In genomic region chr14:92748259-92749016, GRCh38 we compare ENCODE assay signal across 8 cellular contexts. TPM values are rescaled to one million over a fixed set of nuclear protein-coding genes. Genes with fewer than 3 reads are reported as not detected.
DNase-seq lines count a peak whose midpoint lies in the region; ATAC-seq, FAIRE-seq and TF ChIP-seq lines count a peak whose summit lies in the region.

TSS of gene LGMN (minus strand) at chr14:92748627. CDS start at chr14:92732786, 15,841 bp downstream.

- H3K27me3 ChIP-seq in AG04450 (ENCODE audit: control insufficient read depth, insufficient read depth, low read length) (peaks cover 8% of the 10 kb centered on the region), H1 (replicated peaks in 1 of 4; ENCODE audit: control insufficient read depth in 3 of 4, extremely low read depth in 1 of 4, insufficient read depth in 3 of 4, low read length in 3 of 4) (peaks cover 0 to 3% (median 0%) of the 10 kb centered on the region in 4 experiments; a peak in 2 of 7 replicates)

- H4K5ac ChIP-seq in H1 (ENCODE audit: insufficient read length, low read depth, low read length) = peak within 1 kb of the TSS; percentile 10

- CTCF ChIA-PET in AG04450 (lab: Charles Lee) (no interaction called here), H1 (lab: Charles Lee; ENCODE audit: partially characterized antibody) (interaction anchor here (0.6 to 1.5 kb wide), 5 partner anchors 9 to 1154 kb away, joined by 3 to 4 read pairs (median 3); no protein-coding TSS in a partner anchor)

- TF ChIP-seq RAD21 in H1 (IDR thresholded peaks at IDR 0.05 in 1 of 2, conservative IDR thresholded peaks at IDR 0.05 in 1 of 2; ENCODE audit: low read depth in 2 of 2, low read length in 2 of 2) = no peak

- H3K79me1 ChIP-seq in H1 (ENCODE audit: low read depth, low read length) = no peaks in the 10 kb centered on the region

- peak; percentile 66 for DNase-seq in AG04450 (ENCODE audit: low read depth, low spot score)
- peak; percentile 85 to 97 for DNase-seq in NCI-H526 (lab: John Stamatoyannopoulos, UW)
- peak; percentile 68 for DNase-seq in activated CD8-positive, alpha-beta memory T cell treated with anti-CD3 and anti-CD28 coated beads, Interleukin-2, amount 50 U/mL, for 1 hour (ENCODE audit: extremely low read depth)
- peak; percentile 82 to 92 for DNase-seq in H1 (ENCODE audit: low read depth in 1 of 2, low spot score in 2 of 2)
- peak; percentile 99 for DNase-seq in medulla oblongata (ENCODE audit: extremely low spot score)
- DNase-seq in stimulated activated CD4-positive, alpha-beta T cell treated with anti-CD3 and anti-CD28 coated beads, TNF-alpha, amount 100 ng/mL, for 4 hours (ENCODE audit: low read depth in 3 of 3) = peak; percentile 54 to 76 (median 73)

- peak within 1 kb of the TSS; percentile 36; the same call in 1 of the 2 replicates for H2AFZ ChIP-seq in H1 (ENCODE audit: low read length)

- H2BK5ac ChIP-seq in H1 (ENCODE audit: low read depth, low read length) = no peak within 1 kb of the TSS; the same call in 1 of the 2 replicates

- H3K23ac ChIP-seq in H1 (ENCODE audit: insufficient read length) = no peak within 1 kb of the TSS

- no peak within 1 kb of the TSS; the same call in 1 of the 2 replicates for H2BK12ac ChIP-seq in H1 (ENCODE audit: low read depth, low read length)

- peaks cover 0 to 3% (median 2%) of the 10 kb centered on the region in 4 experiments; a peak in 2 of 7 replicates for H3K4me1 ChIP-seq in H1 (replicated peaks in 1 of 4; ENCODE audit: control insufficient read depth in 3 of 4, insufficient read depth in 4 of 4, low read length in 3 of 4)

- 2% methylated on average over 43 of the region's 50 CpGs; no CpG with 5 or more reads in 1 of the 2 experiments for WGBS in H1 (ENCODE audit: extremely low coverage in 1 of 2, insufficient coverage in 1 of 2, insufficient read length in 1 of 2, insufficient replicate concordance in 2 of 2, low coverage in 1 of 2, low lambda C conversion rate in 2 of 2, missing lambda C conversion rate in 1 of 2), 2 experiments

- POLR2A ChIA-PET in AG04450 (lab: Yijun Ruan, JAX) = interaction anchor here (0.7 to 2.0 kb wide), 7 partner anchors 11 to 162 kb away, joined by 3 to 12 read pairs (median 4); no protein-coding TSS in a partner anchor
- POLR2A ChIA-PET in H1 (lab: Charles Lee; ENCODE audit: partially characterized antibody) = interaction anchor here (0.7 to 2.4 kb wide), 14 partner anchors 8 to 175 kb away, joined by 3 to 19 read pairs (median 3); partner anchors contain the start of gene GOLGA5

- TF ChIP-seq EP300 in H1 (IDR thresholded peaks at IDR 0.05; ENCODE audit: borderline replicate concordance in 1 of 2, low read depth in 2 of 2, low read length in 2 of 2) = no peak

- TF ChIP-seq POLR2A in H1 (IDR thresholded peaks at IDR 0.05; ENCODE audit: control extremely low read depth in 1 of 2, low read depth in 2 of 2, low read length in 2 of 2) = peak; percentile 70 to 73

- H3K9me3 ChIP-seq in AG04450 (ENCODE audit: control insufficient read depth, insufficient read depth, low read length) = no peaks in the 10 kb centered on the region; the same call in 1 of the 2 replicates
- H3K9me3 ChIP-seq in H1 (ENCODE audit: insufficient read depth in 2 of 2, low read depth in 1 of 2, low read length in 1 of 2) = no peaks in the 10 kb centered on the region

- H3K4ac ChIP-seq in H1 (replicated peaks; ENCODE audit: insufficient read length, low read depth, low read length) = peak within 1 kb of the TSS; percentile 90

- FAIRE-seq in H1 (lab: Jason Lieb, UNC) = peak; percentile 24

- no peak within 1 kb of the TSS for H2BK20ac ChIP-seq in H1 (ENCODE audit: low read length)

- H3K14ac ChIP-seq in H1 (ENCODE audit: insufficient read length) = no peak within 1 kb of the TSS

- H3K4me2 ChIP-seq in H1 (ENCODE audit: insufficient read depth in 1 of 2, low read depth in 2 of 2, low read length in 2 of 2) = peak within 1 kb of the TSS; percentile 84 to 88

- peak within 1 kb of the TSS in 3 of 4 experiments; percentile 58 to 85 (median 60); a peak in 6 of 7 replicates for H3K9ac ChIP-seq in H1 (replicated peaks in 1 of 4; ENCODE audit: extremely low read depth in 1 of 4, low read depth in 3 of 4, low read length in 3 of 4)

- H4K20me1 ChIP-seq in H1 (replicated peaks in 1 of 2; ENCODE audit: control insufficient read depth in 1 of 2, insufficient read depth in 2 of 2, low read length in 2 of 2) = no peaks in the 10 kb centered on the region

- no peak within 1 kb of the TSS for H3K56ac ChIP-seq in H1 (replicated peaks; ENCODE audit: insufficient read length, low read depth, low read length)

- no peak within 1 kb of the TSS; the same call in 1 of the 2 replicates for H2AK5ac ChIP-seq in H1 (ENCODE audit: low read depth, low read length)

- H2BK120ac ChIP-seq in H1 (replicated peaks; ENCODE audit: low read depth, low read length) = no peak within 1 kb of the TSS

- no peak within 1 kb of the TSS; the same call in none of the 2 replicates for H3K18ac ChIP-seq in H1 (ENCODE audit: extremely low read depth, low read length)

- H4K91ac ChIP-seq in H1 (replicated peaks; ENCODE audit: insufficient read length, low read length) = peak within 1 kb of the TSS; percentile 40

- H3K79me2 ChIP-seq in H1 (ENCODE audit: control insufficient read depth in 1 of 2, insufficient read depth in 2 of 2, low read length in 2 of 2) = peaks cover 0 to 21% of the 10 kb centered on the region in 2 experiments; a peak in 3 of 4 replicates

- no peak within 1 kb of the TSS for H2BK15ac ChIP-seq in H1 (ENCODE audit: low read length)

- peak within 1 kb of the TSS; percentile 90 for H4K8ac ChIP-seq in H1 (ENCODE audit: extremely low read depth, insufficient read depth, low read length)

- no peak within 1 kb of the TSS for H3K27ac ChIP-seq in AG04450 (ENCODE audit: low read depth, low read length)
- no peak within 1 kb of the TSS for H3K27ac ChIP-seq in H1 (ENCODE audit: low read depth, low read length)

- H3K23me2 ChIP-seq in H1 (ENCODE audit: low read depth, low read length) = peaks cover 6% of the 10 kb centered on the region; the same call in 1 of the 2 replicates

- H3K4me3 ChIP-seq in AG04450 (ENCODE audit: low read depth, low read length) (peak within 1 kb of the TSS; percentile 69), H1 (ENCODE audit: extremely low read depth in 1 of 4, insufficient read depth in 2 of 4, low read depth in 3 of 4, low read length in 4 of 4) (peak within 1 kb of the TSS; percentile 74 to 90 (median 81))

- peak; percentile 90 for ATAC-seq in GM18909 (IDR thresholded peaks at IDR 0.05; ENCODE audit: poor library complexity, unreplicated experiment)
- ATAC-seq in HG03175 (IDR thresholded peaks at IDR 0.05; ENCODE audit: unreplicated experiment) = peak; percentile 86

- no peaks in the 10 kb centered on the region for H3K36me3 ChIP-seq in H1 (ENCODE audit: control insufficient read depth in 2 of 4, insufficient read depth in 4 of 4, low read length in 3 of 4)

- TF ChIP-seq CTCF in AG04450 (IDR thresholded peaks at IDR 0.05; ENCODE audit: low read depth, low read length) = no peak
- TF ChIP-seq CTCF in H1 (IDR thresholded peaks at IDR 0.05; ENCODE audit: control extremely low read depth in 1 of 3, insufficient read depth in 1 of 3, low read depth in 1 of 3, low read length in 3 of 3) = no peak

TF ChIP-seq in H1, 55 proteins besides CTCF, POLR2A, EP300 and RAD21 (continues in another document):
- TF ChIP-seq EZH2 (IDR thresholded peaks at IDR 0.05; ENCODE audit: low read depth, low read length, severe bottlenecking) = no peak
- no peak for TF ChIP-seq SIRT6 (IDR thresholded peaks at IDR 0.05; ENCODE audit: low read length)
- TF ChIP-seq E2F6 (IDR thresholded peaks at IDR 0.05) = peak; percentile 44; the same call in 1 of the 2 replicates
- peak; percentile 32 for TF ChIP-seq ASH2L (IDR thresholded peaks at IDR 0.05; ENCODE audit: low read length)
- TF ChIP-seq SAP30 (IDR thresholded peaks at IDR 0.05; ENCODE audit: insufficient read depth, insufficient replicate concordance, low read length) = no peak
- TF ChIP-seq CEBPB (IDR thresholded peaks at IDR 0.05; ENCODE audit: low read depth, low read length) = no peak
- TF ChIP-seq POU5F1 (IDR thresholded peaks at IDR 0.05; ENCODE audit: low read depth, low read length) = no peak
- no peak for TF ChIP-seq NRF1 (IDR thresholded peaks at IDR 0.05; ENCODE audit: low read depth, low read length)
- TF ChIP-seq MAFK (IDR thresholded peaks at IDR 0.05; ENCODE audit: low read depth, low read length) = no peak
- TF ChIP-seq TEAD4 (IDR thresholded peaks at IDR 0.05; ENCODE audit: low read depth, low read length) = no peak
- TF ChIP-seq ATF2 (IDR thresholded peaks at IDR 0.05; ENCODE audit: low read length) = no peak

RNA-seq across cellular contexts. Expression of gene LGMN, which starts in this region (rescaled TPM):
- polyA plus RNA-seq in AG04450 (2011; rRNA removed) = 21.8 and 23.4 TPM in 2 replicates
- polyA minus RNA-seq in AG04450 (2011; rRNA and poly(A)+ RNA removed) = 12.8 and 14.2 TPM in 2 replicates
- total RNA-seq in H1 (2021; fragmentation: NEBNext Ultra II Directional; extraction: Animal tissue kit (Norgen Biotek cat#: 25700)) = 57.4 and 57.9 TPM in 2 replicates
- 83.4 and 89.6 TPM in 2 replicates for polyA plus RNA-seq in H1 (2011; rRNA removed)
- 114 TPM for polyA plus RNA-seq in H1 (2011; cell fraction: cytosol; rRNA removed)
- polyA plus RNA-seq in H1 (2011; cell fraction: nucleus; rRNA removed) = 95.3 TPM
- 52.3 to 77.7 TPM (median 65.0 TPM) in 4 replicates for polyA plus RNA-seq in H1 (2012, experiment 1 of 2)
- polyA plus RNA-seq in H1 (2012, experiment 2 of 2) = 49.0 TPM
- polyA plus RNA-seq in H1 (2013, experiment 1 of 2) = 108 TPM
- polyA plus RNA-seq in H1 (2013, experiment 2 of 2) = 103 TPM
- 66.7 and 85.0 TPM in 2 replicates for polyA minus RNA-seq in H1 (2011; rRNA and poly(A)+ RNA removed)
- polyA minus RNA-seq in H1 (2011; cell fraction: cytosol; rRNA and poly(A)+ RNA removed) = 30.8 TPM
- 32.2 TPM for polyA minus RNA-seq in H1 (2011; cell fraction: nucleus; rRNA and poly(A)+ RNA removed)
